ENCODE assay signal across 23 cellular contexts in genomic region chr9:109474170-109474569, GRCh38. TPM values are rescaled to one million over a fixed set of nuclear protein-coding genes. Genes with fewer than 3 reads are reported as not detected.
A peak's percentile ranks its signal among the peaks of the same experiment; 100 is the strongest.
DNase-seq lines count a peak whose midpoint lies in the region; ATAC-seq and TF ChIP-seq lines count a peak whose summit lies in the region.
"Had no signal": no experiment of that assay in that cellular context is flagged by ENCODE, and none has a peak within 500 bp of the region (broad histone marks: within the 10 kb centered on the region; RNA-seq: fewer than 3 reads in every experiment).

No MANE protein-coding gene starts in this region.

- no peaks in the 10 kb centered on the region for H3K27me3 Mint-ChIP-seq in progenitor cell of endocrine pancreas
- H3K27me3 Mint-ChIP-seq in endodermal cell (ENCODE audit: insufficient read depth) = no peaks in the 10 kb centered on the region

- H3K4me3 ChIP-seq in right cardiac atrium (ENCODE audit: low read length) (no peak overlapping the region), epithelial cell of proximal tubule (ENCODE audit: low read depth, low read length) (peak overlapping the region; percentile 3), endodermal cell (ENCODE audit: low read length) (no peak overlapping the region)
- H3K4me3 ChIP-seq: mucosa of descending colon, prostate gland, smooth muscle cell had no signal

- WGBS in right cardiac atrium = 90% methylated on average over 7 of the region's 7 CpGs
- WGBS in endodermal cell (ENCODE audit: insufficient coverage in 1 of 2, insufficient read length in 1 of 2), 2 experiments = 89 to 93% methylated on average over 3 to 7 of the region's 7 CpGs

- no peaks in the 10 kb centered on the region for H3K36me3 ChIP-seq in endodermal cell (ENCODE audit: control insufficient read depth, insufficient read depth, low read length)
- H3K36me3 ChIP-seq: prostate gland had no signal

- H3K4me1 ChIP-seq in right cardiac atrium (ENCODE audit: control insufficient read depth, insufficient read depth, low read length) (peaks cover 13% of the 10 kb centered on the region), endodermal cell (ENCODE audit: control insufficient read depth, insufficient read depth, low read length) (peaks cover 9% of the 10 kb centered on the region)

- intact Hi-C loops in right cardiac atrium (cut with DNase I) = no loop called here
- intact Hi-C loops in Right ventricle myocardium inferior (cut with DNase I) = loop anchor here (5.0 kb wide), 2 partner anchors 52 to 227 kb away; no protein-coding TSS in a partner anchor

- no peak for TF ChIP-seq CTCF in epithelial cell of proximal tubule (conservative IDR thresholded peaks at IDR 0.05; ENCODE audit: low read depth, low read length)
- TF ChIP-seq CTCF in progenitor cell of endocrine pancreas (IDR thresholded peaks at IDR 0.05; ENCODE audit: unreplicated experiment) = no peak
- TF ChIP-seq CTCF in endodermal cell (conservative IDR thresholded peaks at IDR 0.05) = no peak

- H3K4me3 Mint-ChIP-seq in progenitor cell of endocrine pancreas (ENCODE audit: low read depth) (no peak overlapping the region), endodermal cell (no peak overlapping the region)
- H3K4me3 Mint-ChIP-seq: activated CD4-positive, alpha-beta T cell treated with anti-CD3 and anti-CD28 coated beads, Interleukin-2, amount 10 ng/mL, durations not matched to agents 24 days and 14 days; HFFc6; nephron progenitor cell; stimulated activated naive CD8-positive, alpha-beta T cell treated with anti-CD3 and anti-CD28 coated beads, Interleukin-15, amount 100 ng/mL, for 72 hours; T-helper 17 cell had no signal

- H3K9me3 Mint-ChIP-seq in progenitor cell of endocrine pancreas (ENCODE audit: low read depth) (no peaks in the 10 kb centered on the region), endodermal cell (no peaks in the 10 kb centered on the region)
- H3K9me3 Mint-ChIP-seq: activated CD4-positive, alpha-beta T cell treated with anti-CD3 and anti-CD28 coated beads, Interleukin-2, amount 10 ng/mL, durations not matched to agents 24 days and 14 days; HFFc6; nephron progenitor cell; stimulated activated naive CD8-positive, alpha-beta T cell treated with anti-CD3 and anti-CD28 coated beads, Interleukin-15, amount 100 ng/mL, for 72 hours had no signal

- DNase-seq in right cardiac atrium (no peak), Right ventricle myocardium inferior (ENCODE audit: missing footprints) (no peak), epithelial cell of proximal tubule (ENCODE audit: low read depth) (no peak), progenitor cell of endocrine pancreas (ENCODE audit: low spot score, unreplicated experiment) (no peak), endodermal cell (no peak), pons (ENCODE audit: low spot score) (no peak)
- DNase-seq: activated CD4-positive, alpha-beta T cell treated with anti-CD3 and anti-CD28 coated beads, Interleukin-2, amount 10 ng/mL, durations not matched to agents 24 days and 14 days; erythroblast; foreskin fibroblast; HFFc6; Karpas-422; mucosa of descending colon; NCI-H1930; NCI-H446; nephron progenitor cell; stimulated activated CD4-positive, alpha-beta T cell treated with anti-CD3 and anti-CD28 coated beads, Interleukin-4, amount 100 ng/mL, for 4 hours; stimulated activated naive CD8-positive, alpha-beta T cell treated with anti-CD3 and anti-CD28 coated beads, Interleukin-15, amount 100 ng/mL, for 72 hours; T-helper 17 cell had no signal

- ATAC-seq in right cardiac atrium = no peak
- no peak for ATAC-seq in Right ventricle myocardium inferior
- no peak for ATAC-seq in HG02642 (IDR thresholded peaks at IDR 0.05; ENCODE audit: poor library complexity, unreplicated experiment)
- ATAC-seq: activated naive CD4-positive, alpha-beta T cell treated with anti-CD3 and anti-CD28 coated beads, Interleukin-2, amount 50 U/mL, for 72 hours; mucosa of descending colon; stimulated activated naive CD8-positive, alpha-beta T cell treated with anti-CD3 and anti-CD28 coated beads, Interleukin-15, amount 100 ng/mL, for 72 hours; T-helper 17 cell had no signal

- H3K4me1 Mint-ChIP-seq in progenitor cell of endocrine pancreas (ENCODE audit: low read depth) (peaks cover 21% of the 10 kb centered on the region), endodermal cell (peaks cover 16% of the 10 kb centered on the region)
- H3K4me1 Mint-ChIP-seq: CD14-positive monocyte; stimulated activated naive CD8-positive, alpha-beta T cell treated with anti-CD3 and anti-CD28 coated beads, Interleukin-15, amount 100 ng/mL, for 72 hours; T-helper 17 cell had no signal

- H3K27ac ChIP-seq in right cardiac atrium (ENCODE audit: low read length) = peak overlapping the region; percentile 60
- no peak overlapping the region for H3K27ac ChIP-seq in endodermal cell (ENCODE audit: low read depth, low read length)

- H3K9ac ChIP-seq in endodermal cell (ENCODE audit: extremely low read depth, low read length, poor library complexity, severe bottlenecking) = no peak overlapping the region

- no peaks in the 10 kb centered on the region for H3K27me3 ChIP-seq in right cardiac atrium (ENCODE audit: control insufficient read depth, insufficient read depth)
- H3K27me3 ChIP-seq in endodermal cell (ENCODE audit: control insufficient read depth, insufficient read depth, low read length, poor library complexity, severe bottlenecking) = no peaks in the 10 kb centered on the region

- no peaks in the 10 kb centered on the region for H3K9me3 ChIP-seq in right cardiac atrium (ENCODE audit: control insufficient read depth, low read length)
- no peaks in the 10 kb centered on the region for H3K9me3 ChIP-seq in endodermal cell (ENCODE audit: control insufficient read depth, low read length)
- H3K9me3 ChIP-seq: mucosa of descending colon, prostate gland had no signal

- H3K36me3 Mint-ChIP-seq in progenitor cell of endocrine pancreas (ENCODE audit: insufficient read depth) (no peaks in the 10 kb centered on the region), endodermal cell (ENCODE audit: low read depth) (no peaks in the 10 kb centered on the region)
- H3K36me3 Mint-ChIP-seq: activated naive CD4-positive, alpha-beta T cell treated with anti-CD3 and anti-CD28 coated beads, Interleukin-2, amount 50 U/mL, for 72 hours; CD14-positive monocyte had no signal

- H3K27ac Mint-ChIP-seq in progenitor cell of endocrine pancreas = peak overlapping the region; percentile 35
- no peak overlapping the region for H3K27ac Mint-ChIP-seq in endodermal cell
- H3K27ac Mint-ChIP-seq: activated CD4-positive, alpha-beta T cell treated with anti-CD3 and anti-CD28 coated beads, Interleukin-2, amount 10 ng/mL, durations not matched to agents 24 days and 14 days; CD14-positive monocyte; HFFc6; nephron progenitor cell; stimulated activated naive CD8-positive, alpha-beta T cell treated with anti-CD3 and anti-CD28 coated beads, Interleukin-15, amount 100 ng/mL, for 72 hours; T-helper 17 cell had no signal

RNA-seq across cellular contexts. Expression of gene PTPN3, which starts 23.9 kb away (rescaled TPM):
- total RNA-seq in right cardiac atrium (1 to 10 TPM; 5.0 to 9.3 (median 7.3) TPM), Right ventricle myocardium inferior (46.7 TPM), epithelial cell of proximal tubule (33.0 and 53.0 TPM in 2 replicates), progenitor cell of endocrine pancreas (3.7 and 4.8 TPM in 2 replicates), endodermal cell (1 to 10 TPM; 2.7 to 4.6 TPM)
- polyA plus RNA-seq in right cardiac atrium = 2.8 TPM
- 1.1 TPM for polyA plus RNA-seq in endodermal cell (2013, experiment 1 of 2)
- 1.1 TPM for polyA plus RNA-seq in endodermal cell (2013, experiment 2 of 2)
- total RNA-seq: HFFc6, T-helper 17 cell had no signal
- polyA plus RNA-seq: CD14-positive monocyte had no signal
